In the genomic region with DNA sequence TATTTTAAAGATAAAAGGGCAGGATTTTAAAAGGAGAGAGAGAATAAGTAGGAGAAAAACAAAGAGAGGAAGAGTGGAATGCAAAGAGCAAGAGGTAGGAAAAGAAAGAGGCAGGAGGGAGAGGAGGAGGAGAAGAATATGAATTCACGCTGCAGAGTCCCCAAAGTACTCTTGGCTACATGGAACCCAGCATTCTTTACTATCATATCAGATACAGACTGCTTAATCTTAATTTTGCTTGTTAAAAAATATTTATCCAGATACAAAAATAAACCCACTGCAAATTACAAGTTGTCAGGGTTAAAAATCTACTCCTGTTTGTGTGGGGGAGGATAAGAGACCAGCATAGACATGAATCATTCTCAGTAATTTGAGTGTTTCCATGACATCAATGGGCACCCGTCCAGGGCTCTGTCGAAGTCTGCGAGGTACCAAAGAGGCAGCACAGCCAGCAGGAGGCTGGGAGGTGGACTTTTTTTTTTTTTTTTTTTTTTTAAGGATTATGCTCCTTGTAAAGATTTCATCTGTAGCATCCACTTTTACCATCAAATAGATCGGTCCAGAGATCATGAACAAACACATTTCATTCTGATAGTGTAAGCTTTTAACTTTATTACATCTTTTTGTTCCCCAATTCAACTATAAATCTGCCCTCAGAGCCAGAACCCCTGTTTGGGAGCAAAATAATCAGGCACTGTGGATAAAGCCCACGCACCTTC, we compare ENCODE assay signal across 8 cellular contexts.
DNase-seq lines count a peak whose midpoint lies in the region; ATAC-seq and TF ChIP-seq lines count a peak whose summit lies in the region.

No MANE protein-coding gene starts in this region.

- no peak overlapping the region for H3K4me3 ChIP-seq in RWPE2 (ENCODE audit: severe bottlenecking)
- H3K4me3 ChIP-seq in neuronal stem cell (ENCODE audit: low read length in 2 of 2), result no peak overlapping the region

- H3K27me3 ChIP-seq in RWPE2 (ENCODE audit: insufficient read depth, poor library complexity, severe bottlenecking) (no peaks in the 10 kb centered on the region), neuronal stem cell (ENCODE audit: control insufficient read depth in 3 of 3, insufficient read depth in 3 of 3, low read depth in 1 of 3, low read length in 3 of 3) (no peaks in the 10 kb centered on the region)

- H4K91ac ChIP-seq in neuronal stem cell (ENCODE audit: low read depth, low read length, poor library complexity), result no peak overlapping the region

- H3K27ac ChIP-seq in RWPE2 (ENCODE audit: poor library complexity, severe bottlenecking), result no peak overlapping the region
- no peak overlapping the region for H3K27ac ChIP-seq in neuronal stem cell (replicated peaks; ENCODE audit: low read length)

- H3K4me2 ChIP-seq in neuronal stem cell (ENCODE audit: insufficient read depth, low read length, poor library complexity, severe bottlenecking), result no peak overlapping the region

- H3K4me1 Mint-ChIP-seq in IgD-negative memory B cell, result peaks cover 2 to 22% (median 4%) of the 10 kb centered on the region in 3 donors
- H3K4me1 Mint-ChIP-seq in nephron progenitor cell, result peaks cover 76% of the 10 kb centered on the region
- H3K4me1 Mint-ChIP-seq in naive thymus-derived CD8-positive, alpha-beta T cell, result no peaks in the 10 kb centered on the region

- H4K8ac ChIP-seq in neuronal stem cell (ENCODE audit: low read depth, low read length), result no peak overlapping the region

- no peaks in the 10 kb centered on the region for H3K36me3 Mint-ChIP-seq in IgD-negative memory B cell
- H3K36me3 Mint-ChIP-seq in nephron progenitor cell (ENCODE audit: low read depth), result peaks cover 13% of the 10 kb centered on the region
- no peaks in the 10 kb centered on the region for H3K36me3 Mint-ChIP-seq in naive thymus-derived CD8-positive, alpha-beta T cell

- TF ChIP-seq CTCF in RWPE2 (IDR thresholded peaks at IDR 0.05; ENCODE audit: poor library complexity, severe bottlenecking) (no peak), nephron progenitor cell (IDR thresholded peaks at IDR 0.05) (no peak)

- peaks cover 10% of the 10 kb centered on the region for H3K27me3 Mint-ChIP-seq in IgD-negative memory B cell
- no peaks in the 10 kb centered on the region for H3K27me3 Mint-ChIP-seq in nephron progenitor cell (ENCODE audit: low read depth, poor library complexity)
- peaks cover 0 to 20% (median 0%) of the 10 kb centered on the region in 5 donors for H3K27me3 Mint-ChIP-seq in naive thymus-derived CD8-positive, alpha-beta T cell

- H2AK5ac ChIP-seq in neuronal stem cell (ENCODE audit: low read depth, low read length), result no peak overlapping the region

- H3K4ac ChIP-seq in neuronal stem cell (ENCODE audit: low read length), result no peak overlapping the region

- no peak overlapping the region for H3K18ac ChIP-seq in neuronal stem cell (ENCODE audit: low read length)

- H2BK12ac ChIP-seq in neuronal stem cell (ENCODE audit: low read length), result no peak overlapping the region

- no peak overlapping the region for H2AFZ ChIP-seq in neuronal stem cell (ENCODE audit: low read length)

- H3K36me3 ChIP-seq in RWPE2 (ENCODE audit: low read depth) (no peaks in the 10 kb centered on the region), neuronal stem cell (replicated peaks in 1 of 2; ENCODE audit: control insufficient read depth in 2 of 2, insufficient read depth in 2 of 2, low read length in 2 of 2) (no peaks in the 10 kb centered on the region)

- H3K14ac ChIP-seq in neuronal stem cell (ENCODE audit: low read length), result no peak overlapping the region

- H3K9ac ChIP-seq in neuronal stem cell (ENCODE audit: low read depth, low read length, poor library complexity), result no peak overlapping the region

- peaks cover 4% of the 10 kb centered on the region for H3K4me1 ChIP-seq in RWPE2 (ENCODE audit: insufficient read depth, poor library complexity, severe bottlenecking)
- H3K4me1 ChIP-seq in neuronal stem cell (ENCODE audit: control insufficient read depth in 2 of 2, insufficient read depth in 1 of 2, low read depth in 1 of 2, low read length in 2 of 2), result peaks cover 16 to 24% of the 10 kb centered on the region in 2 donors

- ATAC-seq in RWPE2 (ENCODE audit: low read depth), result peak; percentile 95
- ATAC-seq in naive thymus-derived CD8-positive, alpha-beta T cell, result no peak

- DNase-seq in AG08396 (ENCODE audit: low spot score) (peak; percentile 75), RWPE2 (ENCODE audit: low spot score) (peak; percentile 73), erythroblast (lab: John Stamatoyannopoulos, UW) (peak; percentile 76 to 84), nephron progenitor cell (peak; percentile 31), neuronal stem cell (ENCODE audit: low spot score) (no peak)
- DNase-seq in naive thymus-derived CD8-positive, alpha-beta T cell, result no peak
- no peak for DNase-seq in activated CD4-positive, alpha-beta T cell treated with anti-CD3 and anti-CD28 coated beads, Interleukin-2, amount 50 U/mL, for 4 hours

- H2BK5ac ChIP-seq in neuronal stem cell (ENCODE audit: low read length), result no peak overlapping the region

- H3K27ac Mint-ChIP-seq in IgD-negative memory B cell, result peak overlapping the region in 2 of 3 donors; percentile 45 to 60
- H3K27ac Mint-ChIP-seq in nephron progenitor cell, result peak overlapping the region; percentile 12
- no peak overlapping the region for H3K27ac Mint-ChIP-seq in naive thymus-derived CD8-positive, alpha-beta T cell

- H3K9me3 Mint-ChIP-seq in IgD-negative memory B cell (no peaks in the 10 kb centered on the region), nephron progenitor cell (no peaks in the 10 kb centered on the region)
- H3K9me3 Mint-ChIP-seq in naive thymus-derived CD8-positive, alpha-beta T cell, result no peaks in the 10 kb centered on the region

- POLR2A ChIA-PET in naive thymus-derived CD8-positive, alpha-beta T cell (lab: Charles Lee), result no interaction called here

- H3K79me1 ChIP-seq in neuronal stem cell (ENCODE audit: low read depth, low read length), result no peaks in the 10 kb centered on the region

- no peak for TF ChIP-seq POLR2A in erythroblast (IDR thresholded peaks at IDR 0.05; ENCODE audit: low read length)

- no peak overlapping the region for H3K4me3 Mint-ChIP-seq in IgD-negative memory B cell
- peak overlapping the region; percentile 56 for H3K4me3 Mint-ChIP-seq in nephron progenitor cell
- H3K4me3 Mint-ChIP-seq in naive thymus-derived CD8-positive, alpha-beta T cell, result no peak overlapping the region

- WGBS in neuronal stem cell (ENCODE audit: extremely low coverage in 2 of 2, insufficient read length in 2 of 2, insufficient replicate concordance in 1 of 2), 2 donors, result no CpG with 5 or more reads among the region's 6 CpGs

- H2BK15ac ChIP-seq in neuronal stem cell (ENCODE audit: low read length), result no peak overlapping the region

- H3K9me3 ChIP-seq in RWPE2 (ENCODE audit: severe bottlenecking), result no peaks in the 10 kb centered on the region
- H3K9me3 ChIP-seq in neuronal stem cell (replicated peaks in 1 of 2; ENCODE audit: control insufficient read depth in 2 of 2, insufficient read depth in 1 of 2, low read depth in 1 of 2, low read length in 2 of 2), result no peaks in the 10 kb centered on the region

- no peak overlapping the region for H2BK120ac ChIP-seq in neuronal stem cell (ENCODE audit: low read depth, low read length)

- H3K23ac ChIP-seq in neuronal stem cell (ENCODE audit: low read depth, low read length, poor library complexity), result no peak overlapping the region

Comparison
In these comparisons a context has a peak if more than half of its experiments do, and no peak if none do; other contexts are left out.
1. DNase-seq: peak in AG08396 (single experiment), RWPE2 (single experiment), erythroblast (2 of 2) and nephron progenitor cell (single experiment); none in naive thymus-derived CD8-positive, alpha-beta T cell (0 of 10), neuronal stem cell (single experiment) and activated CD4-positive, alpha-beta T cell treated with anti-CD3 and anti-CD28 coated beads, Interleukin-2, amount 50 U/mL, for 4 hours (0 of 2).
2. H3K27ac Mint-ChIP-seq: peak in IgD-negative memory B cell (2 of 3) and nephron progenitor cell (single experiment); none in naive thymus-derived CD8-positive, alpha-beta T cell (0 of 10).